ENCODE assay signal across 15 cellular contexts in the genomic region with DNA sequence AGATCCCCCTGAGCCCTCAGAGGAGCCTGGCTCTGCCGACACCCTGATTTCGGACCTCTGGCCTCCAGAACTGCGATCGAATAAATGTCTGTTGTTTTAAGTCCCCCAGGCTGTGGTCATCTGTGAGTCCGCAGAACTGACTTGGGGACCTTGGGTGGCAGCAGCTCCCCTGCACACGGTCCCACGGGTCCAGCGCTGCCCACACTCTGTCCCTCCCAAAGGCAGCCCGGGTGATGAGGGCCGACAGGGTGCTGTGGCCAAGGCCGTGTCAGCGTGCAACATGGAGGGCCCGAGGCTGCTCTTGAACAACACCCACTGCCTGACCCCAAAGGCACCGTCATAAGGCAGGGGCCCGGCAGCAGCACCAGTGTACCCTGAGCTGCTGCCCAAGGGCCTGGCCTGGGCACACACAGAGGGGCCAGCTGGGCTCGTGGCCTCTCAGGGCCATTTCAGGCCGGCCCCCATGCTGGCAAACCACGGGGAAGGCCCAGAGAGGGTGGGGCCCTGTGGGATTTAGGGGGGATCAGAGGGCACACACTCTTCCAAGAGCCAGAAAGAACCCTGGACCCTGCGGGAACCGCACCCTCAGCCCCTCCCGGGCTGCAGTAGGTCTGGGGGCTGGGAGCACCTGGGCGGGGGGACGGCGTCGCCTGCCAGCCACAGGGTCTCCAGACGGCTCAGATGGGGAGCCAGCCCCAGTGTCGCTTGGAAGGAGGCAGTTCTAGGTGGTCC.
DNase-seq lines count a peak whose midpoint lies in the region; ATAC-seq and TF ChIP-seq lines count a peak whose summit lies in the region.
"Had no signal": no experiment of that assay in that cellular context is flagged by ENCODE, and none has a peak within 500 bp of the region (broad histone marks: within the 10 kb centered on the region; RNA-seq: fewer than 3 reads in every experiment).

No MANE protein-coding gene starts in this region.

- no peaks in the 10 kb centered on the region for H3K79me2 ChIP-seq in neural cell (replicated peaks; ENCODE audit: insufficient read depth, low read length)

- BruUV-seq in IMR-90 (replicated peaks; lab: Mats Ljungman, UMichigan): no TSS peak
- BruUV-seq in Calu3 (replicated peaks; lab: Mats Ljungman, UMichigan): no TSS peak

- H3K27ac Mint-ChIP-seq in Calu3 (ENCODE audit: unreplicated experiment): no peak overlapping the region
- H3K27ac Mint-ChIP-seq: B cell had no signal

- H2AFZ ChIP-seq in IMR-90 (replicated peaks; ENCODE audit: low read length, poor library complexity) (peak overlapping the region; percentile 7), neural cell (ENCODE audit: low read depth, low read length) (no peak overlapping the region)

- H3K4me1 Mint-ChIP-seq in Calu3 (ENCODE audit: low read depth, unreplicated experiment): no peaks in the 10 kb centered on the region
- H3K4me1 Mint-ChIP-seq: B cell had no signal

- H2BK120ac ChIP-seq in IMR-90 (ENCODE audit: low read depth, low read length): no peak overlapping the region

- H3F3A ChIP-seq in neural cell (ENCODE audit: insufficient read depth, low read length, poor library complexity, severe bottlenecking): no peaks in the 10 kb centered on the region

- H3K9ac ChIP-seq in IMR-90 (ENCODE audit: low read depth, low read length) (no peak overlapping the region), neural cell (ENCODE audit: low read length) (peak overlapping the region; percentile 58)

- H3K27me3 ChIP-seq in IMR-90 (ENCODE audit: control insufficient read depth, insufficient read depth, low read length): peaks cover 8% of the 10 kb centered on the region; the same call in 1 of the 2 replicates
- no peaks in the 10 kb centered on the region for H3K27me3 ChIP-seq in neural cell (ENCODE audit: insufficient read depth, low read depth, low read length)
- peaks cover 0 to 59% (median 12%) of the 10 kb centered on the region in 7 donors for H3K27me3 ChIP-seq in spleen (replicated peaks in 1 of 7)

- DNase-seq in IMR-90 (no peak), ecto neural progenitor cell (ENCODE audit: low spot score) (peak; percentile 42), spleen (peak; percentile 66), islet precursor cell (no peak), Calu3 (no peak), HUDEP-2 (lab: John Stamatoyannopoulos, UW; ENCODE audit: unreplicated experiment in 76 of 76) (no peak)
- DNase-seq: CD8-positive, alpha-beta memory T cell; COR-L47; GOT3 had no signal

- no peak overlapping the region for H2BK5ac ChIP-seq in IMR-90 (ENCODE audit: low read depth, low read length, poor library complexity, severe bottlenecking)

- H2BK20ac ChIP-seq in IMR-90 (ENCODE audit: low read depth, low read length): no peak overlapping the region

- H3K9me1 ChIP-seq in IMR-90 (ENCODE audit: insufficient read depth, low read length): no peaks in the 10 kb centered on the region

- no peaks in the 10 kb centered on the region for H4K20me1 ChIP-seq in IMR-90 (ENCODE audit: insufficient read depth, low read length)
- no peaks in the 10 kb centered on the region for H4K20me1 ChIP-seq in neural cell (ENCODE audit: insufficient read depth)
- H4K20me1 ChIP-seq: BLaER1 treated with 17β-estradiol and CSF1 and Interleukin-3, amounts not matched to agents 10 nM and 100 nM had no signal

- H2BK15ac ChIP-seq in IMR-90 (ENCODE audit: low read depth, low read length): no peak overlapping the region

- POLR2A ChIA-PET in IMR-90 (lab: Charles Lee; ENCODE audit: unreplicated experiment): no interaction called here

- no peaks in the 10 kb centered on the region for H3K79me1 ChIP-seq in IMR-90 (ENCODE audit: low read depth in 1 of 2, low read length in 2 of 2)

- no peaks in the 10 kb centered on the region for H3K36me3 Mint-ChIP-seq in Calu3 (ENCODE audit: insufficient read depth, unreplicated experiment)
- H3K36me3 Mint-ChIP-seq: CD8-positive, alpha-beta memory T cell had no signal

- no peak overlapping the region for H3K23ac ChIP-seq in IMR-90 (ENCODE audit: low read depth, low read length)

- H3K9me3 Mint-ChIP-seq in Calu3 (ENCODE audit: low read depth, unreplicated experiment): no peaks in the 10 kb centered on the region
- H3K9me3 Mint-ChIP-seq: CD8-positive, alpha-beta memory T cell had no signal

- H3K9me2 ChIP-seq in neural cell (ENCODE audit: insufficient read depth, low read length): no peaks in the 10 kb centered on the region

- no peak overlapping the region for H3K27ac ChIP-seq in IMR-90 (ENCODE audit: insufficient read depth, low read length)
- peak overlapping the region; percentile 3 for H3K27ac ChIP-seq in neural cell (ENCODE audit: low read length)
- no peak overlapping the region for H3K27ac ChIP-seq in spleen
- H3K27ac ChIP-seq: BLaER1 treated with 17β-estradiol and CSF1 and Interleukin-3, amounts not matched to agents 10 nM and 100 nM had no signal

- ATAC-seq in IMR-90 (ENCODE audit: low read depth) (no peak), GM21390 (IDR thresholded peaks at IDR 0.05; ENCODE audit: unreplicated experiment) (no peak)
- ATAC-seq: K562 had no signal

- in situ Hi-C loops in IMR-90 (cut with MboI; ENCODE audit: low sequenced_read_pairs): loop anchor here (5.0 to 25.0 kb wide), 4 partner anchors 310 to 1238 kb away; partner anchors contain the start of gene SHISAL1

- CTCF ChIA-PET in IMR-90 (lab: Yijun Ruan, JAX) (interaction anchor here (1.7 kb wide), 1 partner anchor 631 kb away, joined by 10 read pairs; no protein-coding TSS in a partner anchor), Calu3 (lab: Charles Lee) (interaction anchor here (1.5 to 3.5 kb wide), 4 partner anchors 289 to 632 kb away, joined by 7 to 23 read pairs (median 12); no protein-coding TSS in a partner anchor)

- H3K56ac ChIP-seq in IMR-90 (ENCODE audit: extremely low read depth, insufficient read depth, low read length): no peak overlapping the region

- no peak overlapping the region for H4K8ac ChIP-seq in IMR-90 (ENCODE audit: low read depth in 2 of 2, low read length in 2 of 2)

- no peak overlapping the region for H3K4ac ChIP-seq in IMR-90 (ENCODE audit: low read depth, low read length)

- WGBS in IMR-90 (ENCODE audit: extremely low coverage in 2 of 2, insufficient read length in 1 of 2), 2 experiments: 74% methylated on average over 13 of the region's 27 CpGs; no CpG with 5 or more reads in 1 of the 2 experiments
- WGBS in spleen, 5 donors: 78 to 90% (median 83%) methylated on average over 14 to 27 of the region's 27 CpGs

- H2AK9ac ChIP-seq in IMR-90 (replicated peaks; ENCODE audit: low read depth, low read length, poor library complexity): peak overlapping the region; percentile 42

- no peak overlapping the region for H3K18ac ChIP-seq in IMR-90 (ENCODE audit: low read depth, low read length)

- no peak overlapping the region for H3K4me3 Mint-ChIP-seq in Calu3 (ENCODE audit: low read depth, unreplicated experiment)
- H3K4me3 Mint-ChIP-seq: B cell; CD8-positive, alpha-beta memory T cell had no signal

- H4K91ac ChIP-seq in IMR-90 (ENCODE audit: insufficient read depth, low read depth, low read length): no peak overlapping the region

- H3K36me3 ChIP-seq in IMR-90 (ENCODE audit: control insufficient read depth, insufficient read depth, low read length): no peaks in the 10 kb centered on the region
- H3K36me3 ChIP-seq in neural cell (ENCODE audit: insufficient read depth, low read length): no peaks in the 10 kb centered on the region
- H3K36me3 ChIP-seq in spleen: no peaks in the 10 kb centered on the region
- H3K36me3 ChIP-seq: BLaER1 treated with 17β-estradiol and CSF1 and Interleukin-3, amounts not matched to agents 10 nM and 100 nM; HAP-1 had no signal

- no peak overlapping the region for H2AK5ac ChIP-seq in IMR-90 (ENCODE audit: low read depth, low read length)

- H3K4me1 ChIP-seq in IMR-90 (ENCODE audit: control insufficient read depth, insufficient read depth, low read length): no peaks in the 10 kb centered on the region
- peaks cover 5 to 24% (median 19%) of the 10 kb centered on the region in 6 donors for H3K4me1 ChIP-seq in spleen
- H3K4me1 ChIP-seq: HAP-1 had no signal

- TF ChIP-seq CTCF in IMR-90 (conservative IDR thresholded peaks at IDR 0.05; ENCODE audit: low read depth, low read length): no peak
- TF ChIP-seq CTCF in neural cell (IDR thresholded peaks at IDR 0.05; ENCODE audit: poor library complexity, severe bottlenecking): no peak
- no peak for TF ChIP-seq CTCF in spleen (IDR thresholded peaks at IDR 0.05 in 8 of 11, conservative IDR thresholded peaks at IDR 0.05 in 3 of 11)
- TF ChIP-seq CTCF in Calu3 (IDR thresholded peaks at IDR 0.05; ENCODE audit: unreplicated experiment): no peak

- intact Hi-C loops in IMR-90 (cut with micrococcal nuclease): loop anchor here (5.0 kb wide), 2 partner anchors 128 to 273 kb away; partner anchors contain the start of gene RTL6
- intact Hi-C loops in spleen (cut with DNase I; ENCODE audit: low total_unique reads): loop anchor here (2.0 to 10.0 kb wide), 3 partner anchors 543 to 1240 kb away; no protein-coding TSS in a partner anchor
- intact Hi-C loops in Calu3 (cut with micrococcal nuclease; ENCODE audit: unreplicated experiment): loop anchor here (2.0 to 10.0 kb wide), 2 partner anchors 290 to 544 kb away; no protein-coding TSS in a partner anchor

- H3K9me3 ChIP-seq in IMR-90 (ENCODE audit: control insufficient read depth, insufficient read depth, low read length): no peaks in the 10 kb centered on the region
- no peaks in the 10 kb centered on the region for H3K9me3 ChIP-seq in neural cell (ENCODE audit: low read length)
- H3K9me3 ChIP-seq in spleen: no peaks in the 10 kb centered on the region
- H3K9me3 ChIP-seq: HAP-1 had no signal

- H3K27me3 Mint-ChIP-seq in Calu3 (ENCODE audit: unreplicated experiment): peaks cover 70% of the 10 kb centered on the region

- TF ChIP-seq RAD21 in IMR-90 (IDR thresholded peaks at IDR 0.05; ENCODE audit: low read length) (no peak), neural cell (conservative IDR thresholded peaks at IDR 0.05) (no peak)

- H3K4me3 ChIP-seq in IMR-90 (ENCODE audit: insufficient read depth, low read depth, low read length): no peak overlapping the region
- no peak overlapping the region for H3K4me3 ChIP-seq in neural cell (ENCODE audit: low read length)
- no peak overlapping the region for H3K4me3 ChIP-seq in spleen
- H3K4me3 ChIP-seq: BLaER1 treated with 17β-estradiol and CSF1 and Interleukin-3, amounts not matched to agents 10 nM and 100 nM; HAP-1; K562 had no signal

- TF ChIP-seq POLR2A in IMR-90 (IDR thresholded peaks at IDR 0.05; ENCODE audit: low read depth, low read length): no peak
- TF ChIP-seq POLR2A in spleen (IDR thresholded peaks at IDR 0.05): no peak

- TF ChIP-seq EP300 in neural cell (conservative IDR thresholded peaks at IDR 0.05; ENCODE audit: poor library complexity, severe bottlenecking): no peak

- H3K4me2 ChIP-seq in IMR-90 (ENCODE audit: low read depth, low read length): no peak overlapping the region
- H3K4me2 ChIP-seq in neural cell (ENCODE audit: low read length): no peak overlapping the region
- H3K4me2 ChIP-seq: BLaER1 treated with 17β-estradiol and CSF1 and Interleukin-3, amounts not matched to agents 10 nM and 100 nM had no signal

- H3K14ac ChIP-seq in IMR-90 (replicated peaks; ENCODE audit: low read depth, low read length): no peak overlapping the region

- dilution Hi-C loops in IMR-90 (cut with HindIII; ENCODE audit: low sequenced_read_pairs, unreplicated experiment): no loop called here

- no peak overlapping the region for H4K5ac ChIP-seq in IMR-90 (ENCODE audit: low read depth, low read length)

TF ChIP-seq in neural cell, 6 proteins besides CTCF, POLR2A, EP300 and RAD21 (continues in another document):
- TF ChIP-seq POLR2AphosphoS5 (IDR thresholded peaks at IDR 0.05): peak; percentile 28
- no peak for TF ChIP-seq SMC3 (conservative IDR thresholded peaks at IDR 0.05; ENCODE audit: poor library complexity)

Comparison
In these comparisons a context has a peak if more than half of its experiments do, and no peak if none do; other contexts are left out.
1. DNase-seq: peak in ecto neural progenitor cell (single experiment) and spleen (single experiment); none in IMR-90 (single experiment), islet precursor cell (single experiment), Calu3 (single experiment) and HUDEP-2 (0 of 76).